ENCODE assay signal across 8 cellular contexts in genomic region chr10:132536241-132536963, GRCh38. TPM values are rescaled to one million over a fixed set of nuclear protein-coding genes. Genes with fewer than 3 reads are reported as not detected.
DNase-seq lines count a peak whose midpoint lies in the region; ATAC-seq and TF ChIP-seq lines count a peak whose summit lies in the region.

No MANE protein-coding gene starts in this region.

- no CpG with 5 or more reads among the region's 30 CpGs for WGBS in trophoblast cell (ENCODE audit: extremely low coverage, insufficient coverage, insufficient read length)

- peak overlapping the region; percentile 64 for H4K91ac ChIP-seq in trophoblast cell (ENCODE audit: low read depth, low read length)

- peak overlapping the region; percentile 74 for H3K4me3 Mint-ChIP-seq in WTC11

- peaks cover 0 to 2% of the 10 kb centered on the region in 2 experiments for H3K36me3 ChIP-seq in trophoblast cell (ENCODE audit: control insufficient read depth in 1 of 2, insufficient read depth in 2 of 2, low read length in 2 of 2)

- H3K4me1 Mint-ChIP-seq in WTC11, result peaks cover 44% of the 10 kb centered on the region

- H3K27ac ChIP-seq in trophoblast cell (ENCODE audit: low read depth, low read length), result peak overlapping the region; percentile 11

- H2BK120ac ChIP-seq in trophoblast cell (ENCODE audit: insufficient read depth, low read length, poor library complexity), result peak overlapping the region; percentile 39

- peak overlapping the region; percentile 80 for H3K4ac ChIP-seq in trophoblast cell (ENCODE audit: low read depth, low read length)

- peak overlapping the region; percentile 7 for H2BK12ac ChIP-seq in trophoblast cell (ENCODE audit: low read length)

- H2BK5ac ChIP-seq in trophoblast cell (ENCODE audit: low read depth, low read length, poor library complexity), result peak overlapping the region; percentile 38

- H3K36me3 Mint-ChIP-seq in WTC11, result peaks cover 5% of the 10 kb centered on the region

- peak overlapping the region; percentile 1 for H4K12ac ChIP-seq in trophoblast cell (ENCODE audit: low read depth, low read length)

- peak overlapping the region; percentile 46 for H3K9ac ChIP-seq in trophoblast cell (ENCODE audit: low read length)

- intact Hi-C loops in Right ventricle myocardium inferior (cut with DNase I), result loop anchor here (5.0 kb wide), 1 partner anchor 51 kb away; no protein-coding TSS in a partner anchor

- no peak overlapping the region for H3K27ac Mint-ChIP-seq in WTC11

- peak overlapping the region; percentile 97 for H3K14ac ChIP-seq in trophoblast cell (ENCODE audit: low read length)

- no peak overlapping the region for H3K23ac ChIP-seq in trophoblast cell (ENCODE audit: low read length)

- H3K4me1 ChIP-seq in trophoblast cell (ENCODE audit: control insufficient read depth in 1 of 2, insufficient read depth in 2 of 2, low read length in 2 of 2), result peaks cover 36 to 46% of the 10 kb centered on the region in 2 experiments

- peak overlapping the region; percentile 53 for H2AFZ ChIP-seq in trophoblast cell (ENCODE audit: insufficient read depth, low read length, poor library complexity)

- peak overlapping the region; percentile 77 for H3K4me2 ChIP-seq in trophoblast cell (ENCODE audit: low read length)

- peaks cover 9% of the 10 kb centered on the region for H3K9me3 Mint-ChIP-seq in WTC11

- POLR2A ChIA-PET in WTC11 (lab: Charles Lee), result interaction anchor here (1.0 kb wide), 1 partner anchor 18 kb away, joined by 4 read pairs; no protein-coding TSS in a partner anchor

- ATAC-seq in HG03064 (IDR thresholded peaks at IDR 0.05; ENCODE audit: low read depth, unreplicated experiment) (peak; percentile 5), WTC11 (no peak), Right ventricle myocardium inferior (peak; percentile 0), GM18907 (IDR thresholded peaks at IDR 0.05; ENCODE audit: unreplicated experiment) (no peak), GM21390 (IDR thresholded peaks at IDR 0.05; ENCODE audit: unreplicated experiment) (no peak)

- H4K8ac ChIP-seq in trophoblast cell (ENCODE audit: low read depth, low read length), result peak overlapping the region; percentile 71

- H3K4me3 ChIP-seq in trophoblast cell (ENCODE audit: low read depth, low read length), result peak overlapping the region; percentile 78

- H3K9me3 ChIP-seq in trophoblast cell (ENCODE audit: insufficient read depth, low read depth, low read length), result peaks cover 3% of the 10 kb centered on the region

- no peaks in the 10 kb centered on the region for H3K27me3 ChIP-seq in trophoblast cell (ENCODE audit: insufficient read depth, low read length)

- H3K27me3 Mint-ChIP-seq in WTC11 (ENCODE audit: low read depth), result peaks cover 20% of the 10 kb centered on the region

- peak overlapping the region; percentile 2 for H2AK5ac ChIP-seq in trophoblast cell (ENCODE audit: low read length)

- H3K18ac ChIP-seq in trophoblast cell (ENCODE audit: low read length), result peak overlapping the region; percentile 93

- CTCF ChIA-PET in WTC11 (lab: Charles Lee), result interaction anchor here (0.8 to 1.5 kb wide), 3 partner anchors 12 to 79 kb away, joined by 3 to 6 read pairs (median 3); no protein-coding TSS in a partner anchor

- DNase-seq in G401 (ENCODE audit: low spot score), result peak; percentile 74
- DNase-seq in WTC11 (ENCODE audit: low spot score), result no peak
- DNase-seq in Right ventricle myocardium inferior (ENCODE audit: missing footprints), result peak; percentile 58
- DNase-seq in trophoblast cell, result no peak
- DNase-seq in MV-4-11 (lab: John Stamatoyannopoulos, UW), result no peak

- H3K79me1 ChIP-seq in trophoblast cell (ENCODE audit: low read length), result peaks cover 22% of the 10 kb centered on the region

- H3K79me2 ChIP-seq in trophoblast cell (ENCODE audit: control insufficient read depth, insufficient read depth, low read length, poor library complexity), result peaks cover 12% of the 10 kb centered on the region

- in situ Hi-C loops in G401 (cut with HindIII; ENCODE audit: low sequenced_read_pairs), result no loop called here

- no peak for TF ChIP-seq CTCF in WTC11 (IDR thresholded peaks at IDR 0.05)

TF ChIP-seq in WTC11, 78 proteins besides CTCF, POLR2A, EP300 and RAD21:
- TF ChIP-seq ZNF671 (CRISPR knock-in tag; IDR thresholded peaks at IDR 0.05) (no peak), MAX (CRISPR knock-in tag; IDR thresholded peaks at IDR 0.05) (peak; percentile 22; the same call in 1 of the 2 replicates), ZNF263 (CRISPR knock-in tag; IDR thresholded peaks at IDR 0.05; ENCODE audit: low read depth) (0 out of 2 replicates have a peak, but pooled peaks have one; percentile 2), NFYB (CRISPR knock-in tag; conservative IDR thresholded peaks at IDR 0.05; ENCODE audit: low read depth) (no peak), RELA (CRISPR knock-in tag; IDR thresholded peaks at IDR 0.05; ENCODE audit: borderline replicate concordance) (0 out of 2 replicates have a peak, but pooled peaks have one; percentile 45), TP53 (CRISPR knock-in tag; IDR thresholded peaks at IDR 0.05) (no peak)

RNA-seq across cellular contexts. Expression of gene INPP5A, which starts 1.2 kb away (rescaled TPM):
- total RNA-seq in G401 (2014; rRNA removed; shearing (Covaris generic)), result 22.8 and 44.3 TPM in 2 replicates
- total RNA-seq in WTC11 (2021), result 20.0 to 22.1 TPM (median 21.5 TPM) in 3 replicates
- 108 TPM for total RNA-seq in Right ventricle myocardium inferior
- 25.7 and 25.9 TPM in 2 replicates for polyA plus RNA-seq in trophoblast cell (2013)

Comparison
In these comparisons a context has a peak if more than half of its experiments do, and no peak if none do; other contexts are left out.
1. DNase-seq: peak in G401 (single experiment) and Right ventricle myocardium inferior (single experiment); none in WTC11 (single experiment), trophoblast cell (0 of 2) and MV-4-11 (single experiment).
2. ATAC-seq: peak in HG03064 (single experiment) and Right ventricle myocardium inferior (single experiment); none in WTC11 (single experiment), GM18907 (single experiment) and GM21390 (single experiment).